Comparison of ENCODE assay signal across 24 cellular contexts in the genomic region with DNA sequence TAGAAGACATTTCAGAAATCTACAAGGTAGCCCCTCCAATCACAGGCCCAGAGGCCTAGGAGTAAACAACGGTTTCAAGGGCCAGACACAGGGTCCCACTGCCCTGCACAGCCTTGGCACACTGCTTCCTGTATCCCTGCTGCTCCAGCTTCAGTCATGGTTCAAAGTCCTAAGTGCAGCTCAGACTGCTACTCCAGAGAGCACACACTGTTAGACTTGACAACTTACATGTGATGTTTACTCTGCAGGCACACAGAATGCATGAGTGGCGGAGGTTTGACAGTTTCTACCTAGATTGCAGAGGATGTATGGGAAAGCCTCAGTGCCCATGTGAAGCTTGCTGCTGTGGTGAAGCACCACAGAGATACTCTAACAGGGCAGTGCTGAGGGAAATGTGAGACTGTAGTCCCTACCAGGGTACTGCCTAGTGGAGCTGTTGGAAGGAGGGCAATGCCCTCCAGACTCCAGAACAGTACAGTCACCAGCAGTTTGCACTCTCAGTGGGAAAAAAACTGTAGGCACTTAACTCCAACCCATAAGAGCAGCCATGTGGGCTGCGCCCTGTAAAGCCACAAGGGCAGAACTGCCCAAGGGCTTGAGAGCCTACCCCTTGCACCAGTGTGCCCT.
"Had no signal": no experiment of that assay in that cellular context is flagged by ENCODE, and none has a peak within 500 bp of the region (broad histone marks: within the 10 kb centered on the region; RNA-seq: fewer than 3 reads in every experiment).

No MANE protein-coding gene starts in this region.

- H3K4me1 Mint-ChIP-seq: naive thymus-derived CD8-positive, alpha-beta T cell; nephron progenitor cell had no signal

- H3K4me3 Mint-ChIP-seq: naive thymus-derived CD8-positive, alpha-beta T cell; nephron progenitor cell; type B pancreatic cell had no signal

- H3K27me3 Mint-ChIP-seq: naive thymus-derived CD8-positive, alpha-beta T cell; type B pancreatic cell had no signal

- DNase-seq: dermis blood vessel endothelial cell; effector memory CD4-positive, alpha-beta T cell; foreskin keratinocyte; heart left ventricle; left cardiac atrium; left ventricle myocardium inferior; lower lobe of right lung; naive thymus-derived CD8-positive, alpha-beta T cell; nephron progenitor cell; nucleus accumbens; sigmoid colon; stimulated activated CD4-positive, alpha-beta T cell treated with anti-CD3 and anti-CD28 coated beads, Interleukin-4, amount 100 ng/mL, for 4 hours; stimulated activated naive CD4-positive, alpha-beta T cell; substantia nigra; testis; tibial artery had no signal

- H3K27ac ChIP-seq: coronary artery, esophagus muscularis mucosa, foreskin keratinocyte, gastroesophageal sphincter, heart left ventricle, hepatocyte, left ventricle myocardium inferior, lower lobe of right lung, prostate gland, right atrium auricular region, sigmoid colon, testis, tibial artery, vagina had no signal

- H3K9me3 Mint-ChIP-seq: type B pancreatic cell had no signal

- ATAC-seq: foreskin keratinocyte; gastroesophageal sphincter; heart left ventricle; left cardiac atrium; naive thymus-derived CD8-positive, alpha-beta T cell had no signal

- H3K4me3 ChIP-seq: coronary artery, esophagus muscularis mucosa, gastroesophageal sphincter, heart left ventricle, hepatocyte, left ventricle myocardium inferior, lower lobe of right lung, prostate gland, right atrium auricular region, sigmoid colon, testis, tibial artery, vagina had no signal

- H3K36me3 Mint-ChIP-seq: type B pancreatic cell had no signal

- H3K36me3 ChIP-seq: esophagus muscularis mucosa, gastroesophageal sphincter, heart left ventricle, left ventricle myocardium inferior, lower lobe of right lung, prostate gland, right atrium auricular region, sigmoid colon, tibial artery, vagina had no signal

- H3K27ac Mint-ChIP-seq: naive thymus-derived CD8-positive, alpha-beta T cell; nephron progenitor cell; type B pancreatic cell had no signal

- H3K27me3 ChIP-seq: esophagus muscularis mucosa, foreskin keratinocyte, gastroesophageal sphincter, heart left ventricle, hepatocyte, right atrium auricular region, sigmoid colon, testis, tibial artery, vagina had no signal

- H3K9me3 ChIP-seq: lower lobe of right lung, prostate gland, right atrium auricular region, testis had no signal
